Comparison of ENCODE assay signal across 1 cellular context in the genomic region with DNA sequence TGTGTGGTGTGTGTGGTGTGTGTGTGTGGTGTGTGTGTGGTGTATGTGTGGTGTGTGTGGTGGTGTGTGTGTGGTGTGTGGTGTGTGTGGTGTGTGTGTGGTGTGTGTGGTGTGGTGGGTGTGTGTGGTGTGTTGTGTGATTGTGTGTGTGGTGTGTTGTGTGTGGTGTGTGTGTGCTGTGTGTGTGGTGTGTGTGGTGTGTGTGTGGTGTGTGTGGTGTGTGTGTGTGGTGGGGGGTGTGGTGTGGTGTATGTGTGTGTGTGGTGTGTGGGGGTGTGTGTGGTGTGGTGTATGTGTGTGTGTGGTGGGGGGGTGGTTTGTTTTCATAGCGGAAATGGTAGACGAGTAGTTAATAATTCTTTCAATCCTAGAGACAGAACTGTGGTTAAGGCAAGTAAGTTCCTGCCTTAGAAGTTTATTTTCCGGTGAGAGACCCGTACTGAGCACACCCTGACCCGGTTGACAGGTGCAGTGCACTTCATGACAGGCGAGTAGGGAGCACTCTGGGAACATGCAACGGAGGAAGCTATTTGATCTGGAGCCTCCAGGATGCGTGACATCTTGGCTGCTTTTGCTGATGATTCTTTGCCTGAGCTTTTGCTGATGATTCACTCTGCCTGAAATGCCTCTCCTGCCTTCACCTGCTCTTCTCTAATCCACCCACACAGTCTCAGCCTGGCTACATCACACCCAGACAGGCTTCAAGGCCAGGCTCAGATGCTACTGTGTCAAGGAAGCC.
TF ChIP-seq lines count a peak whose summit lies in the region.

No MANE protein-coding gene starts in this region.

TF ChIP-seq in GM12878, 131 proteins besides CTCF, POLR2A, EP300 and RAD21 (continued from another document):
- TF ChIP-seq, protein P1, sequence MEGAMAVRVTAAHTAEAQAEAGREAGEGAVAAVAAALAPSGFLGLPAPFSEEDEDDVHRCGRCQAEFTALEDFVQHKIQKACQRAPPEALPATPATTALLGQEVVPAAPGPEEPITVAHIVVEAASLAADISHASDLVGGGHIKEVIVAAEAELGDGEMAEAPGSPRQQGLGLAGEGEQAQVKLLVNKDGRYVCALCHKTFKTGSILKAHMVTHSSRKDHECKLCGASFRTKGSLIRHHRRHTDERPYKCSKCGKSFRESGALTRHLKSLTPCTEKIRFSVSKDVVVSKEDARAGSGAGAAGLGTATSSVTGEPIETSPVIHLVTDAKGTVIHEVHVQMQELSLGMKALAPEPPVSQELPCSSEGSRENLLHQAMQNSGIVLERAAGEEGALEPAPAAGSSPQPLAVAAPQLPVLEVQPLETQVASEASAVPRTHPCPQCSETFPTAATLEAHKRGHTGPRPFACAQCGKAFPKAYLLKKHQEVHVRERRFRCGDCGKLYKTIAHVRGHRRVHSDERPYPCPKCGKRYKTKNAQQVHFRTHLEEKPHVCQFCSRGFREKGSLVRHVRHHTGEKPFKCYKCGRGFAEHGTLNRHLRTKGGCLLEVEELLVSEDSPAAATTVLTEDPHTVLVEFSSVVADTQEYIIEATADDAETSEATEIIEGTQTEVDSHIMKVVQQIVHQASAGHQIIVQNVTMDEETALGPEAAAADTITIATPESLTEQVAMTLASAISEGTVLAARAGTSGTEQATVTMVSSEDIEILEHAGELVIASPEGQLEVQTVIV (IDR thresholded peaks at IDR 0.05; ENCODE audit: borderline replicate concordance, partially characterized antibody) = peak; percentile 32
- TF ChIP-seq FOS (IDR thresholded peaks at IDR 0.05; ENCODE audit: borderline replicate concordance, extremely low read depth, insufficient read length) = no peak
- TF ChIP-seq DPF2 (IDR thresholded peaks at IDR 0.05) = peak; percentile 81; the same call in 1 of the 2 replicates
- no peak for TF ChIP-seq ZNF24 (IDR thresholded peaks at IDR 0.05)
- no peak for TF ChIP-seq IRF3 (IDR thresholded peaks at IDR 0.05)
- no peak; the same call in 1 of the 2 replicates for TF ChIP-seq BACH1 (IDR thresholded peaks at IDR 0.05; ENCODE audit: borderline replicate concordance)
- peak in 1 of 2 experiments; percentile 56; a peak in 2 of 4 replicates for TF ChIP-seq ETV6 (conservative IDR thresholded peaks at IDR 0.05 in 1 of 2, IDR thresholded peaks at IDR 0.05 in 1 of 2; ENCODE audit: borderline replicate concordance in 1 of 2, low read depth in 1 of 2)
- TF ChIP-seq, protein P2, sequence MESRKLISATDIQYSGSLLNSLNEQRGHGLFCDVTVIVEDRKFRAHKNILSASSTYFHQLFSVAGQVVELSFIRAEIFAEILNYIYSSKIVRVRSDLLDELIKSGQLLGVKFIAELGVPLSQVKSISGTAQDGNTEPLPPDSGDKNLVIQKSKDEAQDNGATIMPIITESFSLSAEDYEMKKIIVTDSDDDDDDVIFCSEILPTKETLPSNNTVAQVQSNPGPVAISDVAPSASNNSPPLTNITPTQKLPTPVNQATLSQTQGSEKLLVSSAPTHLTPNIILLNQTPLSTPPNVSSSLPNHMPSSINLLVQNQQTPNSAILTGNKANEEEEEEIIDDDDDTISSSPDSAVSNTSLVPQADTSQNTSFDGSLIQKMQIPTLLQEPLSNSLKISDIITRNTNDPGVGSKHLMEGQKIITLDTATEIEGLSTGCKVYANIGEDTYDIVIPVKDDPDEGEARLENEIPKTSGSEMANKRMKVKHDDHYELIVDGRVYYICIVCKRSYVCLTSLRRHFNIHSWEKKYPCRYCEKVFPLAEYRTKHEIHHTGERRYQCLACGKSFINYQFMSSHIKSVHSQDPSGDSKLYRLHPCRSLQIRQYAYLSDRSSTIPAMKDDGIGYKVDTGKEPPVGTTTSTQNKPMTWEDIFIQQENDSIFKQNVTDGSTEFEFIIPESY (IDR thresholded peaks at IDR 0.05) = no peak
- TF ChIP-seq POU2F2 (IDR thresholded peaks at IDR 0.05; ENCODE audit: borderline replicate concordance, low read depth, low read length) = peak; percentile 55; the same call in 1 of the 3 replicates
- TF ChIP-seq ATF7 (IDR thresholded peaks at IDR 0.05; ENCODE audit: low read depth) = peak; percentile 95
- peak; percentile 81 for TF ChIP-seq IKZF1 (conservative IDR thresholded peaks at IDR 0.05)
- peak; percentile 54; the same call in 1 of the 2 replicates for TF ChIP-seq LARP7 (IDR thresholded peaks at IDR 0.05)
- TF ChIP-seq IRF5 (IDR thresholded peaks at IDR 0.05; ENCODE audit: borderline replicate concordance) = peak; percentile 89
- TF ChIP-seq ZNF687 (IDR thresholded peaks at IDR 0.05) = 0 out of 2 replicates have a peak, but pooled peaks have one; percentile 38
- TF ChIP-seq BMI1 (IDR thresholded peaks at IDR 0.05; ENCODE audit: borderline replicate concordance) = peak; percentile 76; the same call in 1 of the 2 replicates
- peak; percentile 32; the same call in 1 of the 2 replicates for TF ChIP-seq NFIC (IDR thresholded peaks at IDR 0.05; ENCODE audit: low read depth, low read length)
